ENCODE assay signal across 8 cellular contexts in genomic region chr18:13813271-13813849, GRCh38. TPM values are rescaled to one million over a fixed set of nuclear protein-coding genes. Genes with fewer than 3 reads are reported as not detected.
A peak's percentile ranks its signal among the peaks of the same experiment; 100 is the strongest.
DNase-seq lines count a peak whose midpoint lies in the region; ATAC-seq and TF ChIP-seq lines count a peak whose summit lies in the region.

No MANE protein-coding gene starts in this region.

- H3K4me1 Mint-ChIP-seq in activated naive CD8-positive, alpha-beta T cell treated with anti-CD3 and anti-CD28 coated beads, Interleukin-2, amount 10 ng/mL, durations not matched to agents 7 days and 5 days: no peaks in the 10 kb centered on the region

- H3K36me3 ChIP-seq in Karpas-422 (ENCODE audit: insufficient read depth, low read length) (no peaks in the 10 kb centered on the region), heart left ventricle (no peaks in the 10 kb centered on the region)

- H3K27ac ChIP-seq in Karpas-422 (ENCODE audit: low read length) (no peak overlapping the region), heart left ventricle (no peak overlapping the region)

- H3K27me3 ChIP-seq in Karpas-422 (ENCODE audit: low read length) (no peaks in the 10 kb centered on the region), heart left ventricle (peaks cover 0 to 8% (median 0%) of the 10 kb centered on the region in 9 donors)

- ATAC-seq in GM21526 (IDR thresholded peaks at IDR 0.05; ENCODE audit: low FRiP score, unreplicated experiment) (peak; percentile 91), SK-N-SH treated with all-trans-retinoic acid at 6 μM for 48 hours (peak; percentile 96), heart left ventricle (peak; percentile 46 to 87 (median 80))
- ATAC-seq in activated naive CD8-positive, alpha-beta T cell treated with anti-CD3 and anti-CD28 coated beads, Interleukin-2, amount 10 ng/mL, durations not matched to agents 7 days and 5 days (ENCODE audit: low read depth): peak; percentile 67

- H3K4me3 Mint-ChIP-seq in activated naive CD8-positive, alpha-beta T cell treated with anti-CD3 and anti-CD28 coated beads, Interleukin-2, amount 10 ng/mL, durations not matched to agents 7 days and 5 days: no peak overlapping the region

- H3K36me3 Mint-ChIP-seq in activated naive CD8-positive, alpha-beta T cell treated with anti-CD3 and anti-CD28 coated beads, Interleukin-2, amount 10 ng/mL, durations not matched to agents 7 days and 5 days: no peaks in the 10 kb centered on the region

- H3K27me3 Mint-ChIP-seq in activated naive CD8-positive, alpha-beta T cell treated with anti-CD3 and anti-CD28 coated beads, Interleukin-2, amount 10 ng/mL, durations not matched to agents 7 days and 5 days: peaks cover 5% of the 10 kb centered on the region

- no peak overlapping the region for H2AFZ ChIP-seq in Karpas-422 (ENCODE audit: low read length)

- no peaks in the 10 kb centered on the region; the same call in 1 of the 2 replicates for H3K4me1 ChIP-seq in Karpas-422 (ENCODE audit: low read length)
- H3K4me1 ChIP-seq in heart left ventricle: no peaks in the 10 kb centered on the region

- H3K9me3 ChIP-seq in Karpas-422 (ENCODE audit: low read length) (no peaks in the 10 kb centered on the region), heart left ventricle (no peaks in the 10 kb centered on the region)

- no peak overlapping the region for H3K27ac Mint-ChIP-seq in activated naive CD8-positive, alpha-beta T cell treated with anti-CD3 and anti-CD28 coated beads, Interleukin-2, amount 10 ng/mL, durations not matched to agents 7 days and 5 days

- no peak overlapping the region for H3K4me2 ChIP-seq in Karpas-422 (ENCODE audit: low read depth, low read length, poor library complexity, severe bottlenecking)

- no peak overlapping the region for H3K9ac ChIP-seq in Karpas-422 (ENCODE audit: low read length)

- DNase-seq in DMS 273 treated with DMSO at 0.1 percent for 48 hours (lab: John Stamatoyannopoulos, UW) (peak; percentile 18), Karpas-422 (peak; percentile 83), heart left ventricle (peak in 4 of 5 donors; percentile 26 to 54 (median 38)), pulmonary artery endothelial cell (ENCODE audit: low read depth, low spot score) (peak; percentile 13), NCI-H2029 treated with DMSO at 0.1 percent for 48 hours (lab: John Stamatoyannopoulos, UW) (no peak)
- peak; percentile 53 for DNase-seq in activated naive CD8-positive, alpha-beta T cell treated with anti-CD3 and anti-CD28 coated beads, Interleukin-2, amount 10 ng/mL, durations not matched to agents 7 days and 5 days

- H3K9me3 Mint-ChIP-seq in activated naive CD8-positive, alpha-beta T cell treated with anti-CD3 and anti-CD28 coated beads, Interleukin-2, amount 10 ng/mL, durations not matched to agents 7 days and 5 days: no peaks in the 10 kb centered on the region

- POLR2A ChIA-PET in activated naive CD8-positive, alpha-beta T cell treated with anti-CD3 and anti-CD28 coated beads, Interleukin-2, amount 10 ng/mL, durations not matched to agents 7 days and 5 days (lab: Charles Lee): interaction anchor here (0.6 kb wide), 1 partner anchor 930 kb away, joined by 3 read pairs; no protein-coding TSS in a partner anchor

- intact Hi-C loops in heart left ventricle (cut with DNase I): no loop called here

- no peaks in the 10 kb centered on the region for H3K79me2 ChIP-seq in Karpas-422 (ENCODE audit: low read length)

- TF ChIP-seq POLR2A in heart left ventricle (IDR thresholded peaks at IDR 0.05): no peak

- WGBS in heart left ventricle, 4 donors: 24 to 27% (median 25%) methylated on average over 4 of the region's 4 CpGs

- H4K20me1 ChIP-seq in Karpas-422 (ENCODE audit: insufficient read depth, low read depth, low read length): no peaks in the 10 kb centered on the region

- no peaks in the 10 kb centered on the region for H3K9me2 ChIP-seq in Karpas-422 (replicated peaks; ENCODE audit: insufficient read depth, low read length)

- peak; percentile 72 to 86 (median 82) for TF ChIP-seq CTCF in heart left ventricle (IDR thresholded peaks at IDR 0.05)

- H3K4me3 ChIP-seq in Karpas-422 (ENCODE audit: low read length) (no peak overlapping the region), heart left ventricle (no peak overlapping the region)

TF ChIP-seq in SK-N-SH treated with all-trans-retinoic acid at 6 μM for 48 hours, 23 proteins besides CTCF, POLR2A, EP300 and RAD21:
- no peak for TF ChIP-seq ISL1 (CRISPR knock-in tag; IDR thresholded peaks at IDR 0.05)
- no peak for TF ChIP-seq OSR1 (CRISPR knock-in tag; IDR thresholded peaks at IDR 0.05)
- no peak for TF ChIP-seq BACH2 (CRISPR knock-in tag; IDR thresholded peaks at IDR 0.05; ENCODE audit: borderline replicate concordance)
- no peak for TF ChIP-seq ZFP30 (CRISPR knock-in tag; IDR thresholded peaks at IDR 0.05)
- no peak for TF ChIP-seq SNAI2 (CRISPR knock-in tag; IDR thresholded peaks at IDR 0.05)
- no peak for TF ChIP-seq TSHZ2 (CRISPR knock-in tag; IDR thresholded peaks at IDR 0.05)
- no peak for TF ChIP-seq ARNTL (CRISPR knock-in tag; IDR thresholded peaks at IDR 0.05; ENCODE audit: borderline replicate concordance, low read depth)
- no peak for TF ChIP-seq ZNF8 (CRISPR knock-in tag; IDR thresholded peaks at IDR 0.05)
- no peak for TF ChIP-seq ZNF565 (CRISPR knock-in tag; conservative IDR thresholded peaks at IDR 0.05; ENCODE audit: low read depth)
- TF ChIP-seq TCF4 (CRISPR knock-in tag; IDR thresholded peaks at IDR 0.05; ENCODE audit: borderline replicate concordance): no peak
- no peak for TF ChIP-seq ZNF70 (CRISPR knock-in tag; IDR thresholded peaks at IDR 0.05)
- TF ChIP-seq, protein P1, sequence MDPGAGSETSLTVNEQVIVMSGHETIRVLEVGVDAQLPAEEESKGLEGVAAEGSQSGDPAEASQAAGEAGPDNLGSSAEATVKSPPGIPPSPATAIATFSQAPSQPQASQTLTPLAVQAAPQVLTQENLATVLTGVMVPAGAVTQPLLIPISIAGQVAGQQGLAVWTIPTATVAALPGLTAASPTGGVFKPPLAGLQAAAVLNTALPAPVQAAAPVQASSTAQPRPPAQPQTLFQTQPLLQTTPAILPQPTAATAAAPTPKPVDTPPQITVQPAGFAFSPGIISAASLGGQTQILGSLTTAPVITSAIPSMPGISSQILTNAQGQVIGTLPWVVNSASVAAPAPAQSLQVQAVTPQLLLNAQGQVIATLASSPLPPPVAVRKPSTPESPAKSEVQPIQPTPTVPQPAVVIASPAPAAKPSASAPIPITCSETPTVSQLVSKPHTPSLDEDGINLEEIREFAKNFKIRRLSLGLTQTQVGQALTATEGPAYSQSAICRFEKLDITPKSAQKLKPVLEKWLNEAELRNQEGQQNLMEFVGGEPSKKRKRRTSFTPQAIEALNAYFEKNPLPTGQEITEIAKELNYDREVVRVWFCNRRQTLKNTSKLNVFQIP (CRISPR knock-in tag; IDR thresholded peaks at IDR 0.05; ENCODE audit: borderline replicate concordance, low read depth): no peak

RNA-seq across cellular contexts. Expression of gene MC5R, which starts 10.6 kb away (rescaled TPM):
- not detected in 2 replicates for total RNA-seq in Karpas-422 (2014; rRNA removed; shearing (Covaris generic); ENCODE audit: low replicate concordance)
- under 1 TPM in 1 of 2 experiments, not detected in 1; 0.17 TPM for total RNA-seq in activated naive CD8-positive, alpha-beta T cell treated with anti-CD3 and anti-CD28 coated beads, Interleukin-2, amount 10 ng/mL, durations not matched to agents 7 days and 5 days
- total RNA-seq in heart left ventricle: not detected
- not detected for polyA plus RNA-seq in heart left ventricle
- total RNA-seq in pulmonary artery endothelial cell: not detected in 2 replicates
